9 cellular contexts compared by ENCODE assay signal in the genomic region with DNA sequence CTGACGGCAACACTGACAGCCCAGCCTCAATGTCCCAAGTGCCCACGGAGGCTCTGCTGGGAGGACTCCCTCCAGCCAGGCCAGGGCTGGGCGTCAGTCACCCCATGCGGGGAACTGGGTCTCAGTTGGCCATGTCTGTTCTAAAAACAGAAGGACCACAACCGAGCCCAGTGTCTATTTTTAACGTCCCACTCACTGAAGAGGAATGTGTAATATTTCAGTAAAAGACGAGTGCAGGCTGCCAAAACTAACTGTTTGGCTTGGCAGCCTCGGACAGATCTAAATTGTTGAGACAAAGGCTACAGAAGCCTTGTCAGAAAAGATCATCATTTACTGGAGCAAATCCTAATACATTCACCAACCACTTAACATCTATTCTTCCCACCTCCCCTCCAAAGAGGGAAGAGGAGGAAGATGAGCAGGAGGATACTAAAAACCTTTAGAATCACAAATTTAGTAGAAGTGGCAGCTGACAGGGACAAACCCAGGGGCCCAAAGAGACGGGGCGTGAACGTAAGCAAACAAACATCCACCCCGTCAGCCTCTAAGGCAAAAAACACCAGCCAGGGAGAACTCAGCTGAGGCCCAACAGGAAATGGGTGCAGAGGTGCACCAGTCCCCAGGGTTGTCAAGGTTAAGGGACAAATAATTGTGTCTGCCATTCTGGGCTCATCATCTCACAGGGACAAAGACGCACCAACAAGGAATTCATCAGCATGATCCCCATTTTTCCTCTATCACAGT. TPM values are rescaled to one million over a fixed set of nuclear protein-coding genes. Genes with fewer than 3 reads are reported as not detected.
DNase-seq lines count a peak whose midpoint lies in the region; ATAC-seq and TF ChIP-seq lines count a peak whose summit lies in the region.
"Had no signal": no experiment of that assay in that cellular context is flagged by ENCODE, and none has a peak within 500 bp of the region (broad histone marks: within the 10 kb centered on the region; RNA-seq: fewer than 3 reads in every experiment).

No MANE protein-coding gene starts in this region.

- DNase-seq in AG20443 (ENCODE audit: low spot score) (peak; percentile 89), RPMI7951 (ENCODE audit: low read depth) (peak; percentile 94), fibroblast of pulmonary artery (ENCODE audit: low read depth) (peak; percentile 94), trophoblast cell (peak in 1 of 2 donors; percentile 28), GM13977 (ENCODE audit: low spot score) (no peak), NCI-H1417 treated with DMSO at 0.1 percent for 48 hours (lab: John Stamatoyannopoulos, UW) (no peak), activated gamma-delta T cell treated with Interleukin-2 at 50 U/mL for 16 hours (no peak)
- DNase-seq in naive thymus-derived CD8-positive, alpha-beta T cell, result no peak
- DNase-seq: activated B cell treated with CpG ODN at 0.5 μM for 24 hours had no signal

- no peak overlapping the region for H3K27ac Mint-ChIP-seq in naive thymus-derived CD8-positive, alpha-beta T cell
- H3K27ac Mint-ChIP-seq: activated B cell treated with CpG ODN at 0.5 μM for 24 hours had no signal

- H3K9ac ChIP-seq in trophoblast cell (ENCODE audit: low read length), result no peak overlapping the region

- H3K4ac ChIP-seq in trophoblast cell (ENCODE audit: low read depth, low read length), result peak overlapping the region; percentile 98

- no peaks in the 10 kb centered on the region for H3K9me3 Mint-ChIP-seq in naive thymus-derived CD8-positive, alpha-beta T cell
- H3K9me3 Mint-ChIP-seq: activated B cell treated with CpG ODN at 0.5 μM for 24 hours had no signal

- H4K91ac ChIP-seq in trophoblast cell (ENCODE audit: low read depth, low read length), result peak overlapping the region; percentile 100

- H2BK12ac ChIP-seq in trophoblast cell (ENCODE audit: low read length), result peak overlapping the region; percentile 100

- peaks cover 3% of the 10 kb centered on the region for H3K9me3 ChIP-seq in trophoblast cell (ENCODE audit: insufficient read depth, low read depth, low read length)

- H3K4me3 ChIP-seq in fibroblast of pulmonary artery (replicated peaks; ENCODE audit: low read depth, low read length) (peak overlapping the region; percentile 7), trophoblast cell (ENCODE audit: low read depth, low read length) (no peak overlapping the region)

- peaks cover 4 to 30% (median 13%) of the 10 kb centered on the region in 3 donors for H3K36me3 Mint-ChIP-seq in naive thymus-derived CD8-positive, alpha-beta T cell

- peak overlapping the region; percentile 98 for H2AK5ac ChIP-seq in trophoblast cell (ENCODE audit: low read length)

- H3K27me3 ChIP-seq in trophoblast cell (ENCODE audit: insufficient read depth, low read length), result no peaks in the 10 kb centered on the region

- H3K4me3 Mint-ChIP-seq in naive thymus-derived CD8-positive, alpha-beta T cell, result no peak overlapping the region
- H3K4me3 Mint-ChIP-seq: activated B cell treated with CpG ODN at 0.5 μM for 24 hours had no signal

- peak overlapping the region; percentile 100 for H2BK120ac ChIP-seq in trophoblast cell (ENCODE audit: insufficient read depth, low read length, poor library complexity)

- H3K4me2 ChIP-seq in trophoblast cell (ENCODE audit: low read length), result peak overlapping the region; percentile 17

- H4K8ac ChIP-seq in trophoblast cell (ENCODE audit: low read depth, low read length), result peak overlapping the region; percentile 97

- H3K14ac ChIP-seq in trophoblast cell (ENCODE audit: low read length), result peak overlapping the region; percentile 99

- ATAC-seq in naive thymus-derived CD8-positive, alpha-beta T cell, result no peak

- WGBS in trophoblast cell (ENCODE audit: extremely low coverage, insufficient coverage, insufficient read length), result no CpG with 5 or more reads among the region's 13 CpGs

- peaks cover 0 to 8% (median 3%) of the 10 kb centered on the region in 4 donors for H3K4me1 Mint-ChIP-seq in naive thymus-derived CD8-positive, alpha-beta T cell

- peaks cover 36 to 39% of the 10 kb centered on the region in 2 experiments for H3K4me1 ChIP-seq in trophoblast cell (ENCODE audit: control insufficient read depth in 1 of 2, insufficient read depth in 2 of 2, low read length in 2 of 2)

- no peak overlapping the region for H3K23ac ChIP-seq in trophoblast cell (ENCODE audit: low read length)

- peaks cover 37% of the 10 kb centered on the region for H3K79me1 ChIP-seq in trophoblast cell (ENCODE audit: low read length)

- peak overlapping the region; percentile 13 for H2AFZ ChIP-seq in trophoblast cell (ENCODE audit: insufficient read depth, low read length, poor library complexity)

- H3K36me3 ChIP-seq in trophoblast cell (ENCODE audit: control insufficient read depth in 1 of 2, insufficient read depth in 2 of 2, low read length in 2 of 2), result peaks cover 13 to 29% of the 10 kb centered on the region in 2 experiments

- POLR2A ChIA-PET in naive thymus-derived CD8-positive, alpha-beta T cell (lab: Charles Lee), result no interaction called here

- in situ Hi-C loops in GM13977 (cut with MboI; ENCODE audit: low pct_unique_long_range_greater_than_20kb, low sequenced_read_pairs, unreplicated experiment), result no loop called here

- H3K27ac ChIP-seq in trophoblast cell (ENCODE audit: low read depth, low read length), result peak overlapping the region; percentile 97

- no peaks in the 10 kb centered on the region for H3K27me3 Mint-ChIP-seq in naive thymus-derived CD8-positive, alpha-beta T cell
- H3K27me3 Mint-ChIP-seq: activated B cell treated with CpG ODN at 0.5 μM for 24 hours had no signal

- peak overlapping the region; percentile 100 for H3K18ac ChIP-seq in trophoblast cell (ENCODE audit: low read length)

- H2BK5ac ChIP-seq in trophoblast cell (ENCODE audit: low read depth, low read length, poor library complexity), result peak overlapping the region; percentile 98

- peaks cover 20% of the 10 kb centered on the region for H3K79me2 ChIP-seq in trophoblast cell (ENCODE audit: control insufficient read depth, insufficient read depth, low read length, poor library complexity)

- TF ChIP-seq CTCF in fibroblast of pulmonary artery (IDR thresholded peaks at IDR 0.05; ENCODE audit: low read length, missing control alignments) (no peak), GM13977 (IDR thresholded peaks at IDR 0.05; ENCODE audit: extremely low read depth, insufficient read depth, missing control alignments) (no peak)

- H4K12ac ChIP-seq in trophoblast cell (ENCODE audit: low read depth, low read length), result no peak overlapping the region

RNA-seq across cellular contexts. Expression of a gene that starts 18.7 kb away (rescaled TPM):
- total RNA-seq in RPMI7951 (2014; rRNA removed; shearing (Covaris generic)), result 37.6 and 39.2 TPM in 2 replicates
- polyA plus RNA-seq in trophoblast cell (2013), result 56.8 and 57.0 TPM in 2 replicates
- 1 to 10 TPM; 8.1 to 8.9 TPM for total RNA-seq in naive thymus-derived CD8-positive, alpha-beta T cell
- polyA plus RNA-seq in naive thymus-derived CD8-positive, alpha-beta T cell, result 1 to 10 TPM; 5.5 to 7.0 (median 5.9) TPM

Comparison
In these comparisons a context has a peak if more than half of its experiments do, and no peak if none do; other contexts are left out.
1. DNase-seq: peak in AG20443 (single experiment), RPMI7951 (single experiment) and fibroblast of pulmonary artery (single experiment); none in GM13977 (single experiment), NCI-H1417 treated with DMSO at 0.1 percent for 48 hours (single experiment), activated gamma-delta T cell treated with Interleukin-2 at 50 U/mL for 16 hours (single experiment) and naive thymus-derived CD8-positive, alpha-beta T cell (0 of 10).